Comparison of ENCODE assay signal across 9 cellular contexts in genomic region chr6:13624871-13625288, GRCh38. TPM values are rescaled to one million over a fixed set of nuclear protein-coding genes. Genes with fewer than 3 reads are reported as not detected.
A peak's percentile ranks its signal among the peaks of the same experiment; 100 is the strongest.
DNase-seq lines count a peak whose midpoint lies in the region; ATAC-seq and TF ChIP-seq lines count a peak whose summit lies in the region.
"Had no signal": no experiment of that assay in that cellular context is flagged by ENCODE, and none has a peak within 500 bp of the region (broad histone marks: within the 10 kb centered on the region; RNA-seq: fewer than 3 reads in every experiment).

No MANE protein-coding gene starts in this region.

- H3K9me3 Mint-ChIP-seq in activated naive CD4-positive, alpha-beta T cell treated with anti-CD3 and anti-CD28 coated beads, Interleukin-2, amount 10 ng/mL, durations not matched to agents 7 days and 5 days: no peaks in the 10 kb centered on the region
- H3K9me3 Mint-ChIP-seq: natural killer cell treated with Interleukin-12 subunit alpha and Interleukin-12 subunit beta and Interleukin-15 and Interleukin-18, amount 100 ng/mL, for 72 hours had no signal

- no peaks in the 10 kb centered on the region for H3K27me3 ChIP-seq in BE2C

- no peaks in the 10 kb centered on the region for H3K4me1 ChIP-seq in BE2C

- no peaks in the 10 kb centered on the region for H3K9me3 ChIP-seq in BE2C

- no peak overlapping the region for H3K4me3 Mint-ChIP-seq in activated naive CD4-positive, alpha-beta T cell treated with anti-CD3 and anti-CD28 coated beads, Interleukin-2, amount 10 ng/mL, durations not matched to agents 7 days and 5 days
- H3K4me3 Mint-ChIP-seq: natural killer cell treated with Interleukin-12 subunit alpha and Interleukin-12 subunit beta and Interleukin-15 and Interleukin-18, amount 100 ng/mL, for 72 hours had no signal

- H3K36me3 Mint-ChIP-seq in activated naive CD4-positive, alpha-beta T cell treated with anti-CD3 and anti-CD28 coated beads, Interleukin-2, amount 10 ng/mL, durations not matched to agents 7 days and 5 days: peaks cover 67% of the 10 kb centered on the region

- no peaks in the 10 kb centered on the region for H3K27me3 Mint-ChIP-seq in activated naive CD4-positive, alpha-beta T cell treated with anti-CD3 and anti-CD28 coated beads, Interleukin-2, amount 10 ng/mL, durations not matched to agents 7 days and 5 days
- H3K27me3 Mint-ChIP-seq: natural killer cell treated with Interleukin-12 subunit alpha and Interleukin-12 subunit beta and Interleukin-15 and Interleukin-18, amount 100 ng/mL, for 72 hours had no signal

- CTCF ChIA-PET in activated naive CD4-positive, alpha-beta T cell treated with anti-CD3 and anti-CD28 coated beads, Interleukin-2, amount 10 ng/mL, durations not matched to agents 7 days and 5 days (lab: Charles Lee): interaction anchor here (0.7 to 2.0 kb wide), 13 partner anchors 9 to 1630 kb away, joined by 3 to 21 read pairs (median 4); partner anchors contain the start of genes NOL7 and SIRT5

- DNase-seq in BE2C (peak; percentile 28), NCI-H2171 treated with DMSO at 0.1 percent for 48 hours (lab: John Stamatoyannopoulos, UW) (peak; percentile 37), iPS-NIHi7 (ENCODE audit: extremely low spot score) (peak; percentile 76), ureter (ENCODE audit: low spot score) (no peak), cortex of kidney (lab: John Stamatoyannopoulos, UW) (no peak)
- peak; percentile 37 for DNase-seq in activated naive CD4-positive, alpha-beta T cell treated with anti-CD3 and anti-CD28 coated beads, Interleukin-2, amount 10 ng/mL, durations not matched to agents 7 days and 5 days

- peak; percentile 79 for TF ChIP-seq CTCF in BE2C (IDR thresholded peaks at IDR 0.05; ENCODE audit: low read depth, low read length)
- peak; percentile 74 for TF ChIP-seq CTCF in GM12873 (IDR thresholded peaks at IDR 0.05; ENCODE audit: insufficient read depth, low read depth, low read length, missing control alignments)

- no peak overlapping the region for H3K4me3 ChIP-seq in BE2C (ENCODE audit: low read depth, low read length)

- no peak for ATAC-seq in HG02571 (IDR thresholded peaks at IDR 0.05; ENCODE audit: unreplicated experiment)

- H3K27ac Mint-ChIP-seq in activated naive CD4-positive, alpha-beta T cell treated with anti-CD3 and anti-CD28 coated beads, Interleukin-2, amount 10 ng/mL, durations not matched to agents 7 days and 5 days: peak overlapping the region; percentile 8

- H3K4me1 Mint-ChIP-seq in activated naive CD4-positive, alpha-beta T cell treated with anti-CD3 and anti-CD28 coated beads, Interleukin-2, amount 10 ng/mL, durations not matched to agents 7 days and 5 days: peaks cover 7% of the 10 kb centered on the region

- peaks cover 59% of the 10 kb centered on the region for H3K36me3 ChIP-seq in BE2C

RNA-seq across cellular contexts. Expression of gene NOL7, which starts 9.7 kb away (rescaled TPM):
- 117 TPM for polyA plus RNA-seq in BE2C (2012; ENCODE audit: insufficient read depth, insufficient read length, low read depth)
- total RNA-seq in ureter: 56.9 TPM

RNA-seq across cellular contexts. Expression of gene SIRT5, which starts 50.5 kb away (rescaled TPM):
- polyA plus RNA-seq in BE2C (2012; ENCODE audit: insufficient read depth, insufficient read length, low read depth): 6.6 TPM
- 20.4 TPM for total RNA-seq in ureter

Comparison
In these comparisons a context has a peak if more than half of its experiments do, and no peak if none do; other contexts are left out.
1. DNase-seq: peak in BE2C (single experiment), NCI-H2171 treated with DMSO at 0.1 percent for 48 hours (single experiment), activated naive CD4-positive, alpha-beta T cell treated with anti-CD3 and anti-CD28 coated beads, Interleukin-2, amount 10 ng/mL, durations not matched to agents 7 days and 5 days (single experiment) and iPS-NIHi7 (single experiment); none in ureter (single experiment) and cortex of kidney (single experiment).